6 cellular contexts compared by ENCODE assay signal in the genomic region with DNA sequence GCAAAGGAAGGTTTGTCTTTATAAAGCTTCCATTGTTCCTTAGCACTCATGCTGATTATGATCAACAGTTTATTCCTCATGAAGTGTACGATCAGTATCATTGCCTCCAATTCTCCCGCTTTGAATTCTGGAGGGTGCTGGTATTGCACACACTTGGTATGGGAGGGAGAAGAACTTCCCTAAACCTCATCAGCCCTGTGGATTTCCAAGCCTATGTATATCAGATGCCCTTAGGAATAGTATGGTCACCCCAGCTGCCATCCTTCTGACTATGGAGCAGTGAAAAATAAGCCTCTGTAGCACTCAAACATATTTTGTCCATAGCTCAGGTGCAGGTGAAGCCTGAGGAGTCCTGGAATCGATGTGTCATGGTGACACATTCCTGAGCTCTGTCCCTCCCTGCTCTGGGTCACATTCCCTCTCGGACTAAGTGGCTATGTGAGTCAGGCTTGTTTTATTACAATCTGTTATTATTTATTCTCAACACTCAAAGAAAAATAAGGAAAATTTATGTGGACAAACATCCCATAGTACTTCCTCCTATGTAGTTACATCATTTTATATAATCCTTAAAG.
"Had no signal": no experiment of that assay in that cellular context is flagged by ENCODE, and none has a peak within 500 bp of the region (broad histone marks: within the 10 kb centered on the region; RNA-seq: fewer than 3 reads in every experiment).

No MANE protein-coding gene starts in this region.

- ATAC-seq: activated CD4-positive, CD25-positive, alpha-beta regulatory T cell treated with anti-CD3 and anti-CD28 coated beads, Interleukin-2, amount 50 U/mL, for 24 hours; heart left ventricle; natural killer cell treated with Interleukin-12 subunit alpha and Interleukin-12 subunit beta and Interleukin-15 and Interleukin-18, amount 100 ng/mL, for 72 hours had no signal

- H3K9me3 ChIP-seq: heart left ventricle, stomach had no signal

- DNase-seq: activated effector memory CD4-positive, alpha-beta T cell treated with Interleukin-2 at 50 U/mL for 16 hours; heart left ventricle; stimulated activated CD4-positive, alpha-beta T cell treated with anti-CD3 and anti-CD28 coated beads, Interleukin-4, amount 100 ng/mL, for 24 hours; stomach had no signal

- H3K27ac ChIP-seq: heart left ventricle, stomach had no signal

- H3K27me3 ChIP-seq: stomach had no signal

- H3K36me3 ChIP-seq: stomach had no signal

- H3K4me3 ChIP-seq: heart left ventricle, stomach had no signal
